1 cellular context compared by ENCODE assay signal in genomic region chr2:195594248-195594647, GRCh38.
TF ChIP-seq lines count a peak whose summit lies in the region.

No MANE protein-coding gene starts in this region.

TF ChIP-seq in IMR-90, 13 proteins besides CTCF, POLR2A, EP300 and RAD21 (continued from another document):
- no peak for TF ChIP-seq MAFK (IDR thresholded peaks at IDR 0.05; ENCODE audit: low read depth, low read length)
- TF ChIP-seq RCOR1 (IDR thresholded peaks at IDR 0.05; ENCODE audit: insufficient replicate concordance, low read length): no peak
- no peak for TF ChIP-seq MAZ (IDR thresholded peaks at IDR 0.05; ENCODE audit: borderline replicate concordance, low read depth, low read length)
- TF ChIP-seq MXI1 (IDR thresholded peaks at IDR 0.05; ENCODE audit: borderline replicate concordance, low read depth, low read length): no peak
- no peak for TF ChIP-seq CEBPB (IDR thresholded peaks at IDR 0.05; ENCODE audit: low read depth, low read length)
- no peak for TF ChIP-seq FOS (IDR thresholded peaks at IDR 0.05; ENCODE audit: low read depth, low read length)
- no peak for TF ChIP-seq BHLHE40 (IDR thresholded peaks at IDR 0.05; ENCODE audit: low read depth, low read length)
- TF ChIP-seq, protein P1, sequence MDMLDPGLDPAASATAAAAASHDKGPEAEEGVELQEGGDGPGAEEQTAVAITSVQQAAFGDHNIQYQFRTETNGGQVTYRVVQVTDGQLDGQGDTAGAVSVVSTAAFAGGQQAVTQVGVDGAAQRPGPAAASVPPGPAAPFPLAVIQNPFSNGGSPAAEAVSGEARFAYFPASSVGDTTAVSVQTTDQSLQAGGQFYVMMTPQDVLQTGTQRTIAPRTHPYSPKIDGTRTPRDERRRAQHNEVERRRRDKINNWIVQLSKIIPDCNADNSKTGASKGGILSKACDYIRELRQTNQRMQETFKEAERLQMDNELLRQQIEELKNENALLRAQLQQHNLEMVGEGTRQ (IDR thresholded peaks at IDR 0.05; ENCODE audit: low read depth, low read length): no peak
- TF ChIP-seq SMC3 (IDR thresholded peaks at IDR 0.05; ENCODE audit: low read depth, low read length): no peak
- TF ChIP-seq NFE2L2 (IDR thresholded peaks at IDR 0.05; ENCODE audit: low read depth, low read length): no peak
- no peak for TF ChIP-seq CHD1 (IDR thresholded peaks at IDR 0.05; ENCODE audit: low read depth, low read length)
- TF ChIP-seq RFX5 (IDR thresholded peaks at IDR 0.05; ENCODE audit: low read depth, low read length): no peak
